In the genomic region with DNA sequence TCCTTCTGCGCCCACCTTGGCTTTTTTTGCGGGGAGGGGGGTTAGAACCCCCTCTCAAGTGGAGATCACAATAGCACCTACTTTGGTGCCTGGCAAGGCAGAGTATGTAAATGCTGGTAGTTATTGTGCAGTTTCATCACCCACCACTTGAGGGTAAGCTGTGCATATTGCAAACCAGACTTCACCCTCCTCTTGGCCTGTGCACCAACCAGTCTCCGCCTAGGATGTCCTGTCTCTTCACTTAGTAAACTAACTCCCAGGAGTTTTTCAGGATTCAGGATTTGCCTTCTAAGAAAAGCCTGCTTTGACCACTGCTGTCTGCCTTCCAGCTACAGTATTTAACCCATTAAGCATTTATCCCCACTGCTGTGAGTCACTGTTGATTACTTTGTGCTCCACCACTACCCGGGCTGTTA, we compare ENCODE assay signal across 8 cellular contexts. TPM values are rescaled to one million over a fixed set of nuclear protein-coding genes. Genes with fewer than 3 reads are reported as not detected.
DNase-seq lines count a peak whose midpoint lies in the region; ATAC-seq and TF ChIP-seq lines count a peak whose summit lies in the region.

No MANE protein-coding gene starts in this region.

- H3K36me3 Mint-ChIP-seq in activated naive CD4-positive, alpha-beta T cell treated with anti-CD3 and anti-CD28 coated beads for 36 hours (ENCODE audit: low read depth) = peaks cover 12% of the 10 kb centered on the region

- TF ChIP-seq CTCF in A673 (conservative IDR thresholded peaks at IDR 0.05; ENCODE audit: low read depth, low read length) = peak; percentile 66

- POLR2A ChIA-PET in A673 (lab: Charles Lee; ENCODE audit: low non-redundant PET) = interaction anchor here (0.6 to 1.2 kb wide), 4 partner anchors 9 to 138 kb away, joined by 3 to 8 read pairs (median 4); a partner anchor contains a TSS

- no TSS peak for BruUV-seq in A673 (replicated peaks; lab: Mats Ljungman, UMichigan)

- peaks cover 23% of the 10 kb centered on the region for H3K4me1 ChIP-seq in A673 (ENCODE audit: insufficient read depth, low read length, poor library complexity, severe bottlenecking)

- H3K9me3 Mint-ChIP-seq in activated naive CD4-positive, alpha-beta T cell treated with anti-CD3 and anti-CD28 coated beads for 36 hours = no peaks in the 10 kb centered on the region

- H3K4me3 ChIP-seq in A673 (ENCODE audit: low read depth, low read length, poor library complexity, severe bottlenecking) (no peak overlapping the region), skeletal muscle cell (ENCODE audit: low read depth, low read length) (no peak overlapping the region)

- CTCF ChIA-PET in A673 (lab: Charles Lee) = interaction anchor here (0.6 to 1.5 kb wide), 3 partner anchors 14 to 888 kb away, joined by 3 to 14 read pairs (median 11); a partner anchor contains a TSS
- CTCF ChIA-PET in activated naive CD4-positive, alpha-beta T cell treated with anti-CD3 and anti-CD28 coated beads for 36 hours (lab: Charles Lee) = interaction anchor here (0.7 to 2.8 kb wide), 21 partner anchors 7 to 340 kb away, joined by 3 to 33 read pairs (median 4); a partner anchor contains a TSS

- no peaks in the 10 kb centered on the region for H3K9me3 ChIP-seq in A673 (ENCODE audit: low read depth, low read length, poor library complexity, severe bottlenecking)

- H3K27me3 Mint-ChIP-seq in activated naive CD4-positive, alpha-beta T cell treated with anti-CD3 and anti-CD28 coated beads for 36 hours (ENCODE audit: low read depth) = no peaks in the 10 kb centered on the region

- H3K4me3 Mint-ChIP-seq in activated naive CD4-positive, alpha-beta T cell treated with anti-CD3 and anti-CD28 coated beads for 36 hours = peak overlapping the region; percentile 41

- intact Hi-C loops in A673 (cut with micrococcal nuclease; ENCODE audit: unreplicated experiment) = no loop called here
- intact Hi-C loops in activated naive CD4-positive, alpha-beta T cell treated with anti-CD3 and anti-CD28 coated beads for 36 hours (cut with micrococcal nuclease) = no loop called here
- intact Hi-C loops in Right ventricle myocardium superior (cut with DNase I) = no loop called here

- H3K27ac ChIP-seq in A673 (ENCODE audit: low read depth, low read length, poor library complexity, severe bottlenecking) = peak overlapping the region; percentile 48

- no peaks in the 10 kb centered on the region for H3K27me3 ChIP-seq in A673 (replicated peaks; ENCODE audit: insufficient read depth, low read depth, low read length, poor library complexity)

- H3K27ac Mint-ChIP-seq in activated naive CD4-positive, alpha-beta T cell treated with anti-CD3 and anti-CD28 coated beads for 36 hours = peak overlapping the region; percentile 21

- DNase-seq in A673 (ENCODE audit: low spot score) = peak; percentile 89
- peak; percentile 42 for DNase-seq in GDM1 (lab: John Stamatoyannopoulos, UW)
- DNase-seq in NOMO-1 (lab: John Stamatoyannopoulos, UW; ENCODE audit: unreplicated experiment in 2 of 2) = peak; percentile 8 to 50
- peak; percentile 57 for DNase-seq in activated naive CD4-positive, alpha-beta T cell treated with anti-CD3 and anti-CD28 coated beads for 36 hours
- peak; percentile 57 for DNase-seq in Right ventricle myocardium superior
- DNase-seq in skeletal muscle cell (ENCODE audit: low read depth) = peak; percentile 86
- no peak for DNase-seq in superior temporal gyrus (ENCODE audit: extremely low spot score)

- H3K36me3 ChIP-seq in A673 (ENCODE audit: insufficient read depth, low read length, poor library complexity, severe bottlenecking) = peaks cover 16% of the 10 kb centered on the region

- ATAC-seq in HG03439 (IDR thresholded peaks at IDR 0.05; ENCODE audit: unreplicated experiment) = peak; percentile 48
- peak; percentile 64 for ATAC-seq in Right ventricle myocardium superior (ENCODE audit: poor library complexity)

- peaks cover 28% of the 10 kb centered on the region for H3K4me1 Mint-ChIP-seq in activated naive CD4-positive, alpha-beta T cell treated with anti-CD3 and anti-CD28 coated beads for 36 hours (ENCODE audit: low read depth)

RNA-seq across cellular contexts. Expression of a gene that starts 2.0 kb away (rescaled TPM):
- total RNA-seq in A673 (2021) (143 and 147 TPM in 2 replicates), Right ventricle myocardium superior (82.2 TPM)
- 100 to 1,000 TPM; 121 to 124 TPM for total RNA-seq in activated naive CD4-positive, alpha-beta T cell treated with anti-CD3 and anti-CD28 coated beads for 36 hours

RNA-seq across cellular contexts. Expression of a gene that starts 8.5 kb away (rescaled TPM):
- total RNA-seq in A673 (2021) (0.37 and 0.52 TPM in 2 replicates), Right ventricle myocardium superior (3.8 TPM)
- total RNA-seq in activated naive CD4-positive, alpha-beta T cell treated with anti-CD3 and anti-CD28 coated beads for 36 hours = under 1 TPM in 1 of 2 experiments, not detected in 1; 0.10 TPM

RNA-seq across cellular contexts. Expression of a gene that starts 8.8 kb away (rescaled TPM):
- total RNA-seq in A673 (2021) (7.1 and 7.8 TPM in 2 replicates), Right ventricle myocardium superior (3.2 TPM)
- 1 to 10 TPM; 4.4 to 6.1 TPM for total RNA-seq in activated naive CD4-positive, alpha-beta T cell treated with anti-CD3 and anti-CD28 coated beads for 36 hours

RNA-seq across cellular contexts. Expression of a gene that starts 9.4 kb away (rescaled TPM):
- 28.0 and 29.0 TPM in 2 replicates for total RNA-seq in A673 (2021)
- total RNA-seq in activated naive CD4-positive, alpha-beta T cell treated with anti-CD3 and anti-CD28 coated beads for 36 hours = 1 to 10 TPM; 6.0 to 6.4 TPM
- 7.8 TPM for total RNA-seq in Right ventricle myocardium superior

RNA-seq across cellular contexts. Expression of a gene that starts 15.7 kb away (rescaled TPM):
- total RNA-seq in A673 (2021) = 59.7 and 68.8 TPM in 2 replicates
- total RNA-seq in activated naive CD4-positive, alpha-beta T cell treated with anti-CD3 and anti-CD28 coated beads for 36 hours = 10 to 100 TPM; 35.2 to 44.0 TPM
- 3.7 TPM for total RNA-seq in Right ventricle myocardium superior
